16 cellular contexts compared by ENCODE assay signal in the genomic region with DNA sequence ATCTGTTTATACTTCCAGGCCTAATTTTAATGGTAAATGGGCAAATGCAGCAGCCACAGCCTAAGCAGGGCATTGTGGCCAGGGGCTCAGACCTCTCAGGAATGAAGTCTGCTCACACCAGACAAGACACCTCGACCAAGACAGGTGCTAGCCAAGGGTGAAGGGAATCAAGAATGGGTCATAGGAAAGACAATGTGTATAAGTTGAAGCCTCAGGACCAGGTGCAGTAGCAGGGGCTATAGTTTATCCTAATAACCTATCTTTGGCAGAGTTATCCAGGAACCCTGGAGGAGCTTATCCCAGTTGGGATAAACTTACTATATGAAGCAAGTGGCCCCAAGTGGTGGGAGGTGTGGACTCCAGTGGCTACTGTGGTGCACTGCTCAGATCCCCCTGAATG.
"Had no signal": no experiment of that assay in that cellular context is flagged by ENCODE, and none has a peak within 500 bp of the region (broad histone marks: within the 10 kb centered on the region; RNA-seq: fewer than 3 reads in every experiment).

No MANE protein-coding gene starts in this region.

- DNase-seq: activated naive CD4-positive, alpha-beta T cell treated with Interleukin-2 at 50 U/mL for 16 hours; adrenal gland; heart left ventricle; kidney; retina; spleen; stimulated activated CD4-positive, alpha-beta T cell treated with anti-CD3 and anti-CD28 coated beads, Interleukin-4, amount 100 ng/mL, for 4 hours; stimulated activated naive CD4-positive, alpha-beta T cell had no signal

- H3K9me3 ChIP-seq: adrenal gland, breast epithelium, heart left ventricle, spleen had no signal

- H3K4me1 Mint-ChIP-seq: neural crest cell had no signal

- ATAC-seq: esophagus mucosa, gastroesophageal sphincter, left lobe of liver had no signal

- H3K4me3 ChIP-seq: adrenal gland, breast epithelium, coronary artery, gastroesophageal sphincter, heart left ventricle, lung, SK-N-MC, spleen had no signal

- H3K4me3 Mint-ChIP-seq: neural crest cell had no signal

- H3K27ac ChIP-seq: adrenal gland, coronary artery, gastroesophageal sphincter, heart left ventricle, SK-N-MC, spleen had no signal

- H3K36me3 ChIP-seq: adrenal gland, breast epithelium, gastroesophageal sphincter, heart left ventricle, spleen had no signal

- H3K4me1 ChIP-seq: adrenal gland, breast epithelium, gastroesophageal sphincter had no signal

- H3K27me3 ChIP-seq: adrenal gland, breast epithelium, gastroesophageal sphincter, heart left ventricle, spleen had no signal
